Comparison of ENCODE assay signal across 22 cellular contexts in the genomic region with DNA sequence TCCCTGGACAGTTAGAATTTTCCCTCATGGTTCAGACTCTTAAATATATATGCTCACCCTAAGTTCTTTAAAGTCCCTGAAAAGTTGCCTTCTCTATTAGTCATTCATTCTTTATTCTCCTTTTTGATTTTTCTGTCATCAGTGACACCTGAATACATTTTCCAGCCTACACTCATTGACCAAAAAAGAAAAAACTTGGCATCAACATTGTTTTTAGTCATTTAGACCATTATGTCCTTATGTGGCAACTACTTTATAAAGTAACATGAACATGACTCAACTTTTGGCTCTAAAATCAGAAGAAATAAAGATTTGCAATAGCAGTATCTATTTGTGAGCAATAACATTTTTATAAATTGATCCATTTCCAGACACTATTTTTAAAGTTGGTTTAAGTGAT. TPM values are rescaled to one million over a fixed set of nuclear protein-coding genes. Genes with fewer than 3 reads are reported as not detected.
DNase-seq lines count a peak whose midpoint lies in the region; ATAC-seq and TF ChIP-seq lines count a peak whose summit lies in the region.
"Had no signal": no experiment of that assay in that cellular context is flagged by ENCODE, and none has a peak within 500 bp of the region (broad histone marks: within the 10 kb centered on the region; RNA-seq: fewer than 3 reads in every experiment).

No MANE protein-coding gene starts in this region.

- no peak overlapping the region for H2AFZ ChIP-seq in GM23248

- H3K9ac ChIP-seq in GM23248 = no peak overlapping the region

- H3K27ac ChIP-seq in GM23248 (no peak overlapping the region), ovary (no peak overlapping the region)
- H3K27ac ChIP-seq: gastrocnemius medialis had no signal

- POLR2A ChIA-PET in AG04449 (lab: Yijun Ruan, JAX) = no interaction called here

- TF ChIP-seq CTCF in AG04449 (IDR thresholded peaks at IDR 0.05; ENCODE audit: insufficient read depth, low read length, missing control alignments) (no peak), fibroblast of pulmonary artery (IDR thresholded peaks at IDR 0.05; ENCODE audit: low read length, missing control alignments) (no peak), ovary (IDR thresholded peaks at IDR 0.05) (no peak)

- H3F3A ChIP-seq in GM23248 (ENCODE audit: insufficient read depth) = no peaks in the 10 kb centered on the region; the same call in 1 of the 2 replicates

- no peaks in the 10 kb centered on the region for H4K20me1 ChIP-seq in GM23248 (ENCODE audit: insufficient read depth)

- intact Hi-C loops in ovary (cut with DNase I) = no loop called here

- no peaks in the 10 kb centered on the region for H3K79me2 ChIP-seq in GM23248 (ENCODE audit: insufficient read depth)

- DNase-seq in AG04449 (ENCODE audit: low read depth, low spot score) (peak; percentile 34), GM23248 (peak; percentile 87), amniotic epithelial cell (ENCODE audit: low read depth) (peak; percentile 49), fibroblast of pulmonary artery (ENCODE audit: low read depth) (peak; percentile 71), ovary (no peak), NCI-H1092 (lab: John Stamatoyannopoulos, UW) (no peak)
- DNase-seq: activated CD4-positive, CD25-positive, alpha-beta regulatory T cell; activated CD8-positive, alpha-beta T cell treated with anti-CD3 and anti-CD28 coated beads for 36 hours; aorta; DMS153; gastrocnemius medialis; hypothalamus; KBM-7; MV-4-11; NCI-H2029 treated with DMSO at 0.1 percent for 48 hours; NK-92 treated with Interleukin-12 subunit alpha and Interleukin-12 subunit beta, amount 100 ng/mL, for 24 hours; right cardiac atrium; substantia nigra; T1000 had no signal

- CTCF ChIA-PET in AG04449 (lab: Yijun Ruan, JAX) = interaction anchor here (1.1 to 3.8 kb wide), 4 partner anchors 9 to 990 kb away, joined by 3 to 17 read pairs (median 4); no protein-coding TSS in a partner anchor

- H3K4me1 ChIP-seq in GM23248 (ENCODE audit: insufficient read depth) (peaks cover 23% of the 10 kb centered on the region), ovary (ENCODE audit: insufficient read depth) (no peaks in the 10 kb centered on the region)
- H3K4me1 ChIP-seq: gastrocnemius medialis had no signal

- no peaks in the 10 kb centered on the region for H3K27me3 ChIP-seq in GM23248 (replicated peaks; ENCODE audit: insufficient read depth)
- H3K27me3 ChIP-seq in ovary = no peaks in the 10 kb centered on the region
- H3K27me3 ChIP-seq: gastrocnemius medialis had no signal

- no peak for ATAC-seq in GM21447 (IDR thresholded peaks at IDR 0.05; ENCODE audit: unreplicated experiment)
- ATAC-seq in HG03280 (IDR thresholded peaks at IDR 0.05; ENCODE audit: unreplicated experiment) = no peak
- ATAC-seq: activated CD8-positive, alpha-beta T cell treated with anti-CD3 and anti-CD28 coated beads for 36 hours; gastrocnemius medialis; right cardiac atrium had no signal

- in situ Hi-C loops in GM23248 (cut with MboI) = loop anchor here (10.0 kb wide), 1 partner anchor 898 kb away; no protein-coding TSS in a partner anchor

- no peak overlapping the region for H3K4me3 ChIP-seq in AG04449 (ENCODE audit: low read depth, low read length)
- no peak overlapping the region for H3K4me3 ChIP-seq in GM23248
- H3K4me3 ChIP-seq in fibroblast of pulmonary artery (replicated peaks; ENCODE audit: low read depth, low read length) = no peak overlapping the region
- H3K4me3 ChIP-seq in ovary = no peak overlapping the region
- H3K4me3 ChIP-seq: gastrocnemius medialis, lung had no signal

- H3K9me3 ChIP-seq in GM23248 (ENCODE audit: low read depth) = no peaks in the 10 kb centered on the region
- H3K9me3 ChIP-seq in ovary = no peaks in the 10 kb centered on the region
- H3K9me3 ChIP-seq: gastrocnemius medialis had no signal

- H3K9me2 ChIP-seq in GM23248 (ENCODE audit: insufficient read depth) = no peaks in the 10 kb centered on the region

- H3K36me3 ChIP-seq in GM23248 (ENCODE audit: low read depth) = no peaks in the 10 kb centered on the region
- no peaks in the 10 kb centered on the region for H3K36me3 ChIP-seq in ovary
- H3K36me3 ChIP-seq: gastrocnemius medialis had no signal

- no peak for TF ChIP-seq EP300 in ovary (IDR thresholded peaks at IDR 0.05)

- H3K4me2 ChIP-seq in GM23248 (ENCODE audit: unreplicated experiment) = no peak overlapping the region

- TF ChIP-seq POLR2A in ovary (IDR thresholded peaks at IDR 0.05) = no peak

RNA-seq across cellular contexts. Expression of a gene that starts 48.3 kb away (rescaled TPM):
- 13.4 and 17.3 TPM in 2 replicates for total RNA-seq in GM23248 (2014; rRNA removed; shearing (Covaris generic))
- polyA plus RNA-seq in GM23248 (2016; fragmentation: Nextera tagmentation; extraction: Ambion mirVana) (13.6 and 15.6 TPM in 2 replicates), ovary (10 to 100 TPM; 10.2 to 19.0 TPM)
- 10 to 100 TPM in 6 of 7 donors, 1 to 10 TPM in 1; 8.5 to 28.3 (median 16.0) TPM for total RNA-seq in ovary

Comparison
In these comparisons a context has a peak if more than half of its experiments do, and no peak if none do; other contexts are left out.
1. DNase-seq: peak in AG04449 (single experiment), GM23248 (single experiment), amniotic epithelial cell (single experiment) and fibroblast of pulmonary artery (single experiment); none in ovary (0 of 5) and NCI-H1092 (single experiment).